ENCODE assay signal across 19 cellular contexts in genomic region chr19:12284226-12284625, GRCh38. TPM values are rescaled to one million over a fixed set of nuclear protein-coding genes. Genes with fewer than 3 reads are reported as not detected.
DNase-seq lines count a peak whose midpoint lies in the region; ATAC-seq lines count a peak whose summit lies in the region.
"Had no signal": no experiment of that assay in that cellular context is flagged by ENCODE, and none has a peak within 500 bp of the region (broad histone marks: within the 10 kb centered on the region; RNA-seq: fewer than 3 reads in every experiment).

No MANE protein-coding gene starts in this region.

- peaks cover 42% of the 10 kb centered on the region for H3K9me3 Mint-ChIP-seq in activated CD4-positive, alpha-beta T cell treated with anti-CD3 and anti-CD28 coated beads, Interleukin-2, amount 10 ng/mL, durations not matched to agents 7 days and 5 days
- H3K9me3 Mint-ChIP-seq in activated T-cell treated with anti-CD3 and anti-CD28 coated beads, Interleukin-2, amount 50 U/mL, for 4 hours = no peaks in the 10 kb centered on the region
- H3K9me3 Mint-ChIP-seq: CD4-positive, alpha-beta T cell; CD8-positive, alpha-beta T cell had no signal

- H3K79me2 ChIP-seq in trophoblast cell (ENCODE audit: control insufficient read depth, insufficient read depth, low read length, poor library complexity) = peaks cover 20% of the 10 kb centered on the region

- peaks cover 2% of the 10 kb centered on the region for H3K36me3 Mint-ChIP-seq in T-helper 17 cell (ENCODE audit: low read depth)
- peaks cover 75% of the 10 kb centered on the region for H3K36me3 Mint-ChIP-seq in activated CD4-positive, alpha-beta T cell treated with anti-CD3 and anti-CD28 coated beads, Interleukin-2, amount 10 ng/mL, durations not matched to agents 7 days and 5 days (ENCODE audit: low read depth)
- H3K36me3 Mint-ChIP-seq in activated T-cell treated with anti-CD3 and anti-CD28 coated beads, Interleukin-2, amount 50 U/mL, for 4 hours (ENCODE audit: insufficient read depth) = peaks cover 11% of the 10 kb centered on the region

- ATAC-seq in T-helper 17 cell = no peak
- ATAC-seq in activated T-cell treated with anti-CD3 and anti-CD28 coated beads, Interleukin-2, amount 50 U/mL, for 4 hours = no peak
- ATAC-seq: A549; CD8-positive, alpha-beta T cell had no signal

- no peak overlapping the region for H2BK5ac ChIP-seq in trophoblast cell (ENCODE audit: low read depth, low read length, poor library complexity)

- H3K4ac ChIP-seq in trophoblast cell (ENCODE audit: low read depth, low read length) = peak overlapping the region; percentile 89

- no peak overlapping the region for H3K4me3 Mint-ChIP-seq in T-helper 17 cell
- no peak overlapping the region for H3K4me3 Mint-ChIP-seq in activated CD4-positive, alpha-beta T cell treated with anti-CD3 and anti-CD28 coated beads, Interleukin-2, amount 10 ng/mL, durations not matched to agents 7 days and 5 days
- H3K4me3 Mint-ChIP-seq in activated T-cell treated with anti-CD3 and anti-CD28 coated beads, Interleukin-2, amount 50 U/mL, for 4 hours = no peak overlapping the region
- H3K4me3 Mint-ChIP-seq: B cell; CD4-positive, alpha-beta T cell; CD8-positive, alpha-beta T cell had no signal

- H3K27ac ChIP-seq in trophoblast cell (ENCODE audit: low read depth, low read length) = no peak overlapping the region
- H3K27ac ChIP-seq: 22Rv1; A549; BLaER1 treated with 17β-estradiol and CSF1 and Interleukin-3, amounts not matched to agents 10 nM and 100 nM; C4-2B had no signal

- no peak overlapping the region for H3K23ac ChIP-seq in trophoblast cell (ENCODE audit: low read length)

- no peak overlapping the region for H2AFZ ChIP-seq in trophoblast cell (ENCODE audit: insufficient read depth, low read length, poor library complexity)

- H3K9ac ChIP-seq in trophoblast cell (ENCODE audit: low read length) = no peak overlapping the region
- H3K9ac ChIP-seq: BLaER1 treated with 17β-estradiol and CSF1 and Interleukin-3, amounts not matched to agents 10 nM and 100 nM had no signal

- no peak overlapping the region for H2BK12ac ChIP-seq in trophoblast cell (ENCODE audit: low read length)

- H3K27me3 ChIP-seq in trophoblast cell (ENCODE audit: insufficient read depth, low read length) = no peaks in the 10 kb centered on the region
- H3K27me3 ChIP-seq: BLaER1 treated with 17β-estradiol and CSF1 and Interleukin-3, amounts not matched to agents 10 nM and 100 nM had no signal

- no peak overlapping the region for H2BK120ac ChIP-seq in trophoblast cell (ENCODE audit: insufficient read depth, low read length, poor library complexity)

- H3K4me1 Mint-ChIP-seq in T-helper 17 cell = peaks cover 9% of the 10 kb centered on the region
- H3K4me1 Mint-ChIP-seq in activated CD4-positive, alpha-beta T cell treated with anti-CD3 and anti-CD28 coated beads, Interleukin-2, amount 10 ng/mL, durations not matched to agents 7 days and 5 days = peaks cover 16% of the 10 kb centered on the region
- peaks cover 51% of the 10 kb centered on the region for H3K4me1 Mint-ChIP-seq in activated T-cell treated with anti-CD3 and anti-CD28 coated beads, Interleukin-2, amount 50 U/mL, for 4 hours (ENCODE audit: low read depth)

- CTCF ChIA-PET in activated CD4-positive, alpha-beta T cell treated with anti-CD3 and anti-CD28 coated beads, Interleukin-2, amount 10 ng/mL, durations not matched to agents 7 days and 5 days (lab: Charles Lee) = interaction anchor here (1.1 to 1.3 kb wide), 2 partner anchors 10 to 267 kb away, joined by 5 to 6 read pairs; no protein-coding TSS in a partner anchor

- no peaks in the 10 kb centered on the region for H3K27me3 Mint-ChIP-seq in T-helper 17 cell
- no peaks in the 10 kb centered on the region for H3K27me3 Mint-ChIP-seq in activated CD4-positive, alpha-beta T cell treated with anti-CD3 and anti-CD28 coated beads, Interleukin-2, amount 10 ng/mL, durations not matched to agents 7 days and 5 days
- no peaks in the 10 kb centered on the region for H3K27me3 Mint-ChIP-seq in activated T-cell treated with anti-CD3 and anti-CD28 coated beads, Interleukin-2, amount 50 U/mL, for 4 hours (ENCODE audit: low read depth)
- H3K27me3 Mint-ChIP-seq: B cell; CD4-positive, alpha-beta T cell had no signal

- no peak overlapping the region for H4K91ac ChIP-seq in trophoblast cell (ENCODE audit: low read depth, low read length)

- no peak overlapping the region for H3K14ac ChIP-seq in trophoblast cell (ENCODE audit: low read length)

- peaks cover 2 to 3% of the 10 kb centered on the region in 2 experiments for H3K4me1 ChIP-seq in trophoblast cell (ENCODE audit: control insufficient read depth in 1 of 2, insufficient read depth in 2 of 2, low read length in 2 of 2)
- H3K4me1 ChIP-seq: A549, Caco-2 had no signal

- no peak overlapping the region for H4K8ac ChIP-seq in trophoblast cell (ENCODE audit: low read depth, low read length)

- no peak for DNase-seq in T-helper 17 cell
- peak; percentile 53 for DNase-seq in mesenteric fat pad (ENCODE audit: low spot score)
- DNase-seq in trophoblast cell = no peak
- no peak for DNase-seq in inferior parietal cortex (ENCODE audit: extremely low spot score)
- DNase-seq in activated CD4-positive, alpha-beta T cell treated with anti-CD3 and anti-CD28 coated beads, Interleukin-2, amount 10 ng/mL, durations not matched to agents 7 days and 5 days = no peak
- no peak for DNase-seq in activated T-cell treated with anti-CD3 and anti-CD28 coated beads, Interleukin-2, amount 50 U/mL, for 4 hours
- DNase-seq: AML-193; Caco-2; Calu3; CD4-positive, alpha-beta T cell; DMS79 treated with DMSO at 0.1 percent for 48 hours; GF-D8 had no signal

- H3K36me3 ChIP-seq in trophoblast cell (ENCODE audit: control insufficient read depth in 1 of 2, insufficient read depth in 2 of 2, low read length in 2 of 2) = peaks cover 12 to 18% of the 10 kb centered on the region in 2 experiments

- POLR2A ChIA-PET in activated CD4-positive, alpha-beta T cell treated with anti-CD3 and anti-CD28 coated beads, Interleukin-2, amount 10 ng/mL, durations not matched to agents 7 days and 5 days (lab: Charles Lee) = no interaction called here

- no peak overlapping the region for H3K18ac ChIP-seq in trophoblast cell (ENCODE audit: low read length)

- peak overlapping the region; percentile 72 for H3K27ac Mint-ChIP-seq in T-helper 17 cell
- H3K27ac Mint-ChIP-seq in activated CD4-positive, alpha-beta T cell treated with anti-CD3 and anti-CD28 coated beads, Interleukin-2, amount 10 ng/mL, durations not matched to agents 7 days and 5 days = no peak overlapping the region
- H3K27ac Mint-ChIP-seq: B cell; CD4-positive, alpha-beta T cell; CD8-positive, alpha-beta T cell had no signal

- no CpG with 5 or more reads among the region's 14 CpGs for WGBS in trophoblast cell (ENCODE audit: extremely low coverage, insufficient coverage, insufficient read length)

- H3K9me3 ChIP-seq in T-helper 17 cell (ENCODE audit: control insufficient read depth, low read length, poor library complexity, severe bottlenecking) (peaks cover 4% of the 10 kb centered on the region), trophoblast cell (ENCODE audit: insufficient read depth, low read depth, low read length) (peaks cover 8% of the 10 kb centered on the region)

- no peak overlapping the region for H2AK5ac ChIP-seq in trophoblast cell (ENCODE audit: low read length)

- no peaks in the 10 kb centered on the region for H3K79me1 ChIP-seq in trophoblast cell (ENCODE audit: low read length)

- H3K4me3 ChIP-seq in trophoblast cell (ENCODE audit: low read depth, low read length) = no peak overlapping the region
- H3K4me3 ChIP-seq: A549 had no signal

- no peak overlapping the region for H4K12ac ChIP-seq in trophoblast cell (ENCODE audit: low read depth, low read length)

- no peak overlapping the region for H3K4me2 ChIP-seq in trophoblast cell (ENCODE audit: low read length)
- H3K4me2 ChIP-seq: A549; BLaER1 treated with 17β-estradiol and CSF1 and Interleukin-3, amounts not matched to agents 10 nM and 100 nM had no signal

RNA-seq across cellular contexts. Expression of gene ZNF44, which starts 10.5 kb away (rescaled TPM):
- total RNA-seq in T-helper 17 cell = 10 to 100 TPM; 20.7 to 35.5 TPM
- total RNA-seq in mesenteric fat pad = 10.5 TPM
- 6.0 and 6.2 TPM in 2 replicates for polyA plus RNA-seq in trophoblast cell (2013)
- total RNA-seq in activated CD4-positive, alpha-beta T cell treated with anti-CD3 and anti-CD28 coated beads, Interleukin-2, amount 10 ng/mL, durations not matched to agents 7 days and 5 days = 10 to 100 TPM; 15.5 to 15.7 TPM
- total RNA-seq in activated T-cell treated with anti-CD3 and anti-CD28 coated beads, Interleukin-2, amount 50 U/mL, for 4 hours = 1 to 10 TPM; 4.9 to 7.1 (median 6.1) TPM

RNA-seq across cellular contexts. Expression of gene ZNF563, which starts 49.2 kb away (rescaled TPM):
- total RNA-seq in T-helper 17 cell (1 to 10 TPM; 1.1 to 2.3 TPM), mesenteric fat pad (2.0 TPM)
- polyA plus RNA-seq in trophoblast cell (2013) = 1.3 TPM in 2 replicates
- total RNA-seq in activated CD4-positive, alpha-beta T cell treated with anti-CD3 and anti-CD28 coated beads, Interleukin-2, amount 10 ng/mL, durations not matched to agents 7 days and 5 days = 1 to 10 TPM; 3.8 to 3.9 TPM
- 1 to 10 TPM; 1.3 to 1.6 (median 1.4) TPM for total RNA-seq in activated T-cell treated with anti-CD3 and anti-CD28 coated beads, Interleukin-2, amount 50 U/mL, for 4 hours
- total RNA-seq: A172 had no signal
- polyA plus RNA-seq: A549 had no signal
